In genomic region chr7:150860978-150861295, GRCh38 we compare ENCODE assay signal across 24 cellular contexts. TPM values are rescaled to one million over a fixed set of nuclear protein-coding genes. Genes with fewer than 3 reads are reported as not detected.
DNase-seq lines count a peak whose midpoint lies in the region; ATAC-seq lines count a peak whose summit lies in the region.
"Had no signal": no experiment of that assay in that cellular context is flagged by ENCODE, and none has a peak within 500 bp of the region (broad histone marks: within the 10 kb centered on the region; RNA-seq: fewer than 3 reads in every experiment).

No MANE protein-coding gene starts in this region.

- POLR2A ChIA-PET in activated CD4-positive, alpha-beta memory T cell treated with anti-CD3 and anti-CD28 coated beads for 36 hours (lab: Charles Lee): no interaction called here

- H2BK12ac ChIP-seq in neuronal stem cell (ENCODE audit: low read length): peak overlapping the region; percentile 0

- no peaks in the 10 kb centered on the region for H3K27me3 ChIP-seq in neuronal stem cell (ENCODE audit: control insufficient read depth in 3 of 3, insufficient read depth in 3 of 3, low read depth in 1 of 3, low read length in 3 of 3)
- H3K27me3 ChIP-seq: BE2C had no signal

- no peak overlapping the region for H3K4ac ChIP-seq in neuronal stem cell (ENCODE audit: low read length)

- DNase-seq in activated CD8-positive, alpha-beta memory T cell treated with anti-CD3 and anti-CD28 coated beads, Interleukin-2, amount 10 ng/mL, durations not matched to agents 7 days and 5 days: peak; percentile 27
- no peak for DNase-seq in activated CD8-positive, alpha-beta memory T cell treated with anti-CD3 and anti-CD28 coated beads, Interleukin-2, amount 50 U/mL, for 48 hours
- DNase-seq in islet precursor cell (peak; percentile 41), neuronal stem cell (ENCODE audit: low spot score) (no peak), SIG-M5 (lab: John Stamatoyannopoulos, UW) (no peak), retina (no peak)
- DNase-seq in activated CD4-positive, alpha-beta memory T cell treated with anti-CD3 and anti-CD28 coated beads for 36 hours: no peak
- DNase-seq: 8988T; ACHN; BE2C; CD8-positive, alpha-beta memory T cell; DMS79 treated with DMSO at 0.1 percent for 48 hours; GF-D8; Kasumi-1; NCI-H1092 treated with DMSO at 0.1 percent for 48 hours; NCI-H1436; NCI-H187 treated with DMSO at 0.1 percent for 48 hours; NCI-H2171 treated with DMSO at 0.1 percent for 48 hours; NCI-H345; NCI-H524; NCI-H748 treated with DMSO at 0.1 percent for 48 hours had no signal

- CTCF ChIA-PET in activated CD8-positive, alpha-beta memory T cell treated with anti-CD3 and anti-CD28 coated beads, Interleukin-2, amount 10 ng/mL, durations not matched to agents 7 days and 5 days (lab: Charles Lee): no interaction called here
- CTCF ChIA-PET in activated CD4-positive, alpha-beta memory T cell treated with anti-CD3 and anti-CD28 coated beads for 36 hours (lab: Charles Lee): interaction anchor here (1.3 kb wide), 1 partner anchor 16 kb away, joined by 4 read pairs; no protein-coding TSS in a partner anchor

- no peak overlapping the region for H3K27ac ChIP-seq in neuronal stem cell (replicated peaks; ENCODE audit: low read length)

- H3K4me1 ChIP-seq in neuronal stem cell (ENCODE audit: control insufficient read depth in 2 of 2, insufficient read depth in 1 of 2, low read depth in 1 of 2, low read length in 2 of 2): peaks cover 0 to 3% of the 10 kb centered on the region in 2 donors
- H3K4me1 ChIP-seq: BE2C had no signal

- no peaks in the 10 kb centered on the region for H3K4me1 Mint-ChIP-seq in activated CD8-positive, alpha-beta memory T cell treated with anti-CD3 and anti-CD28 coated beads, Interleukin-2, amount 10 ng/mL, durations not matched to agents 7 days and 5 days
- no peaks in the 10 kb centered on the region for H3K4me1 Mint-ChIP-seq in activated CD4-positive, alpha-beta memory T cell treated with anti-CD3 and anti-CD28 coated beads for 36 hours (ENCODE audit: low read depth)
- H3K4me1 Mint-ChIP-seq: CD14-positive monocyte; CD8-positive, alpha-beta memory T cell had no signal

- H3K9me3 ChIP-seq in neuronal stem cell (replicated peaks in 1 of 2; ENCODE audit: control insufficient read depth in 2 of 2, insufficient read depth in 1 of 2, low read depth in 1 of 2, low read length in 2 of 2): peaks cover 0 to 5% of the 10 kb centered on the region in 2 donors
- H3K9me3 ChIP-seq: BE2C had no signal

- no peak overlapping the region for H4K91ac ChIP-seq in neuronal stem cell (ENCODE audit: low read depth, low read length, poor library complexity)

- H3K14ac ChIP-seq in neuronal stem cell (ENCODE audit: low read length): no peak overlapping the region

- no peaks in the 10 kb centered on the region for H3K9me3 Mint-ChIP-seq in activated CD8-positive, alpha-beta memory T cell treated with anti-CD3 and anti-CD28 coated beads, Interleukin-2, amount 10 ng/mL, durations not matched to agents 7 days and 5 days (ENCODE audit: low read depth)
- no peaks in the 10 kb centered on the region for H3K9me3 Mint-ChIP-seq in activated CD4-positive, alpha-beta memory T cell treated with anti-CD3 and anti-CD28 coated beads for 36 hours
- H3K9me3 Mint-ChIP-seq: CD8-positive, alpha-beta memory T cell had no signal

- H3K4me3 Mint-ChIP-seq in activated CD8-positive, alpha-beta memory T cell treated with anti-CD3 and anti-CD28 coated beads, Interleukin-2, amount 10 ng/mL, durations not matched to agents 7 days and 5 days: no peak overlapping the region
- no peak overlapping the region for H3K4me3 Mint-ChIP-seq in activated CD4-positive, alpha-beta memory T cell treated with anti-CD3 and anti-CD28 coated beads for 36 hours
- H3K4me3 Mint-ChIP-seq: CD14-positive monocyte; CD8-positive, alpha-beta memory T cell had no signal

- no peak overlapping the region for H2BK120ac ChIP-seq in neuronal stem cell (ENCODE audit: low read depth, low read length)

- no peak overlapping the region for H2AK5ac ChIP-seq in neuronal stem cell (ENCODE audit: low read depth, low read length)

- H3K18ac ChIP-seq in neuronal stem cell (ENCODE audit: low read length): no peak overlapping the region

- intact Hi-C loops in activated CD4-positive, alpha-beta memory T cell treated with anti-CD3 and anti-CD28 coated beads for 36 hours (cut with micrococcal nuclease): loop anchor here (10.0 kb wide), 1 partner anchor 56 kb away; the partner anchor contains the start of genes TMEM176A and TMEM176B

- no peak overlapping the region for H2BK5ac ChIP-seq in neuronal stem cell (ENCODE audit: low read length)

- no peak overlapping the region for H3K4me2 ChIP-seq in neuronal stem cell (ENCODE audit: insufficient read depth, low read length, poor library complexity, severe bottlenecking)

- no peak overlapping the region for H3K9ac ChIP-seq in neuronal stem cell (ENCODE audit: low read depth, low read length, poor library complexity)

- H4K8ac ChIP-seq in neuronal stem cell (ENCODE audit: low read depth, low read length): no peak overlapping the region

- H2AFZ ChIP-seq in neuronal stem cell (ENCODE audit: low read length): no peak overlapping the region

- no peaks in the 10 kb centered on the region for H3K36me3 Mint-ChIP-seq in activated CD8-positive, alpha-beta memory T cell treated with anti-CD3 and anti-CD28 coated beads, Interleukin-2, amount 10 ng/mL, durations not matched to agents 7 days and 5 days
- no peaks in the 10 kb centered on the region for H3K36me3 Mint-ChIP-seq in activated CD4-positive, alpha-beta memory T cell treated with anti-CD3 and anti-CD28 coated beads for 36 hours
- H3K36me3 Mint-ChIP-seq: CD14-positive monocyte had no signal

- no peak overlapping the region for H3K23ac ChIP-seq in neuronal stem cell (ENCODE audit: low read depth, low read length, poor library complexity)

- ATAC-seq in activated CD8-positive, alpha-beta memory T cell treated with anti-CD3 and anti-CD28 coated beads, Interleukin-2, amount 10 ng/mL, durations not matched to agents 7 days and 5 days: no peak

- H3K36me3 ChIP-seq in neuronal stem cell (replicated peaks in 1 of 2; ENCODE audit: control insufficient read depth in 2 of 2, insufficient read depth in 2 of 2, low read length in 2 of 2): no peaks in the 10 kb centered on the region
- H3K36me3 ChIP-seq: BE2C had no signal

- H2BK15ac ChIP-seq in neuronal stem cell (ENCODE audit: low read length): peak overlapping the region; percentile 19

- peaks cover 14% of the 10 kb centered on the region for H3K27me3 Mint-ChIP-seq in activated CD8-positive, alpha-beta memory T cell treated with anti-CD3 and anti-CD28 coated beads, Interleukin-2, amount 10 ng/mL, durations not matched to agents 7 days and 5 days
- peaks cover 2% of the 10 kb centered on the region for H3K27me3 Mint-ChIP-seq in activated CD4-positive, alpha-beta memory T cell treated with anti-CD3 and anti-CD28 coated beads for 36 hours

- H3K79me1 ChIP-seq in neuronal stem cell (ENCODE audit: low read depth, low read length): no peaks in the 10 kb centered on the region

- no peak overlapping the region for H3K27ac Mint-ChIP-seq in activated CD8-positive, alpha-beta memory T cell treated with anti-CD3 and anti-CD28 coated beads, Interleukin-2, amount 10 ng/mL, durations not matched to agents 7 days and 5 days
- no peak overlapping the region for H3K27ac Mint-ChIP-seq in activated CD4-positive, alpha-beta memory T cell treated with anti-CD3 and anti-CD28 coated beads for 36 hours
- H3K27ac Mint-ChIP-seq: CD14-positive monocyte; CD8-positive, alpha-beta memory T cell had no signal

- WGBS in neuronal stem cell (ENCODE audit: extremely low coverage in 2 of 2, insufficient read length in 2 of 2, insufficient replicate concordance in 1 of 2), 2 donors: no CpG with 5 or more reads among the region's 9 CpGs

- no peak overlapping the region for H3K4me3 ChIP-seq in neuronal stem cell (ENCODE audit: low read length in 2 of 2)
- H3K4me3 ChIP-seq: K562 had no signal

RNA-seq across cellular contexts. Expression of gene AOC1, which starts 8.6 kb away (rescaled TPM):
- total RNA-seq in activated CD8-positive, alpha-beta memory T cell treated with anti-CD3 and anti-CD28 coated beads, Interleukin-2, amount 10 ng/mL, durations not matched to agents 7 days and 5 days: not detected
- polyA plus RNA-seq in neuronal stem cell (2013, experiment 1 of 2): not detected
- not detected for polyA plus RNA-seq in neuronal stem cell (2013, experiment 2 of 2)
- total RNA-seq in activated CD4-positive, alpha-beta memory T cell treated with anti-CD3 and anti-CD28 coated beads for 36 hours: not detected
- total RNA-seq: CD8-positive, alpha-beta memory T cell; HT1080; K562 had no signal
- polyA plus RNA-seq: CD8-positive, alpha-beta memory T cell; K562 had no signal

Comparison
In these comparisons a context has a peak if more than half of its experiments do, and no peak if none do; other contexts are left out.
1. DNase-seq: peak in activated CD8-positive, alpha-beta memory T cell treated with anti-CD3 and anti-CD28 coated beads, Interleukin-2, amount 10 ng/mL, durations not matched to agents 7 days and 5 days (single experiment) and islet precursor cell (single experiment); none in activated CD8-positive, alpha-beta memory T cell treated with anti-CD3 and anti-CD28 coated beads, Interleukin-2, amount 50 U/mL, for 48 hours (single experiment), neuronal stem cell (single experiment), SIG-M5 (single experiment), retina (single experiment) and activated CD4-positive, alpha-beta memory T cell treated with anti-CD3 and anti-CD28 coated beads for 36 hours (single experiment).